Comparison of ENCODE assay signal across 25 cellular contexts in the genomic region with DNA sequence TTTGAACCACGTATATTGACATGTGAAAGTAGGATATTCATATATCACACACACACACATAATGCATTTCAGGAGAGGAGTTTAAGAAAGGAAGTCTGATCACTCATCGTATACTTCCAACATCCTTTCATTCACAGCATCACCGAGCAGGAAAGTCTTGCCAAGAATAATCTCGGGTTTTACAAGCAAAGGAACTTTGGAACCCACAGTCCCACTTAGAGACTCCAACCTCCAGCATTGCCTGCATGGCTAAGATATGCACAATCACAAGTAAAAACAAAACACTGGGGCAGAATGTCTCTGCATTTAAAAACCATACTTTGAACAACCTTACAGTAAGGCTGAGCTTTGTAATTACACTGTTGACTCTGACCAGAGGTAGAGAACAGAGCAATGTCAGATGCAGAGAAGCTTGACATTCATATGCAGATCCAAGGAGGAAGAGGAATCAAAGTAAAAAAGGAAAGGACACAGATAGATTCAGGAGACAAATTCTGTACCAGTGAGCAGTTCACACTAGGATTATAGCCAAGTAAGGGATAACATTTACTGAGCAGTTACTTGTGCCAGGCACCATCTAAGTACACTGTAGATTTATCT. TPM values are rescaled to one million over a fixed set of nuclear protein-coding genes. Genes with fewer than 3 reads are reported as not detected.
A peak's percentile ranks its signal among the peaks of the same experiment; 100 is the strongest.
DNase-seq lines count a peak whose midpoint lies in the region; ATAC-seq, FAIRE-seq and TF ChIP-seq lines count a peak whose summit lies in the region.
"Had no signal": no experiment of that assay in that cellular context is flagged by ENCODE, and none has a peak within 500 bp of the region (broad histone marks: within the 10 kb centered on the region; RNA-seq: fewer than 3 reads in every experiment).

No MANE protein-coding gene starts in this region.

- WGBS in H1 (ENCODE audit: extremely low coverage in 1 of 2, insufficient coverage in 1 of 2, insufficient read length in 1 of 2, insufficient replicate concordance in 2 of 2, low coverage in 1 of 2, low lambda C conversion rate in 2 of 2, missing lambda C conversion rate in 1 of 2), 2 experiments, result 81% methylated on average over 4 of the region's 4 CpGs; no CpG with 5 or more reads in 1 of the 2 experiments
- WGBS in esophagus muscularis mucosa, result 53% methylated on average over 4 of the region's 4 CpGs
- whole genome bisulfite sequencing in trophoblast cell (ENCODE audit: extremely low coverage, insufficient coverage, insufficient read length), result no CpG with 5 or more reads among the region's 4 CpGs

- peak; percentile 60 for FAIRE-seq in H1 (lab: Jason Lieb, UNC)
- FAIRE-seq in urothelium cell line (lab: Jason Lieb, UNC), result peak; percentile 46
- FAIRE-seq: D721Med, GM12892, GM18507, HTR-8/SVneo, RCC 7860 had no signal

- no peak overlapping the region for H2BK15ac ChIP-seq in H1 (ENCODE audit: low read length)

- TF ChIP-seq RAD21 in H1 (IDR thresholded peaks at IDR 0.05 in 1 of 2, conservative IDR thresholded peaks at IDR 0.05 in 1 of 2; ENCODE audit: low read depth in 2 of 2, low read length in 2 of 2), result no peak

- H3K4ac ChIP-seq in H1 (replicated peaks; ENCODE audit: insufficient read length, low read depth, low read length), result no peak overlapping the region
- no peak overlapping the region for H3K4ac ChIP-seq in trophoblast cell (ENCODE audit: low read depth, low read length)

- TF ChIP-seq CTCF in Panc1 (IDR thresholded peaks at IDR 0.05) (no peak), H1 (IDR thresholded peaks at IDR 0.05; ENCODE audit: control extremely low read depth in 1 of 3, insufficient read depth in 1 of 3, low read depth in 1 of 3, low read length in 3 of 3) (no peak), esophagus muscularis mucosa (IDR thresholded peaks at IDR 0.05) (no peak)

- H2BK20ac ChIP-seq in H1 (ENCODE audit: low read length), result no peak overlapping the region

- CTCF ChIA-PET in Panc1 (lab: Charles Lee), result interaction anchor here (1.0 kb wide), 1 partner anchor 19 kb away, joined by 3 read pairs; no protein-coding TSS in a partner anchor
- CTCF ChIA-PET in H1 (lab: Charles Lee; ENCODE audit: partially characterized antibody), result interaction anchor here (0.9 kb wide), 1 partner anchor 16 kb away, joined by 3 read pairs; no protein-coding TSS in a partner anchor

- in situ Hi-C loops in Panc1 (cut with HindIII; ENCODE audit: low pct_unique_long_range_greater_than_20kb, low sequenced_read_pairs), result no loop called here

- POLR2A ChIA-PET in Panc1 (lab: Charles Lee) (no interaction called here), H1 (lab: Charles Lee; ENCODE audit: partially characterized antibody) (interaction anchor here (0.8 kb wide), 1 partner anchor 14 kb away, joined by 3 read pairs; no protein-coding TSS in a partner anchor)

- H3K79me2 ChIP-seq in H1 (ENCODE audit: control insufficient read depth in 1 of 2, insufficient read depth in 2 of 2, low read length in 2 of 2) (no peaks in the 10 kb centered on the region), trophoblast cell (ENCODE audit: control insufficient read depth, insufficient read depth, low read length, poor library complexity) (no peaks in the 10 kb centered on the region)

- H3K79me1 ChIP-seq in H1 (ENCODE audit: low read depth, low read length), result no peaks in the 10 kb centered on the region
- no peaks in the 10 kb centered on the region for H3K79me1 ChIP-seq in trophoblast cell (ENCODE audit: low read length)

- no peak overlapping the region for H4K8ac ChIP-seq in H1 (ENCODE audit: extremely low read depth, insufficient read depth, low read length)
- no peak overlapping the region for H4K8ac ChIP-seq in trophoblast cell (ENCODE audit: low read depth, low read length)

- no peak overlapping the region for H2BK12ac ChIP-seq in H1 (ENCODE audit: low read depth, low read length)
- no peak overlapping the region for H2BK12ac ChIP-seq in trophoblast cell (ENCODE audit: low read length)

- H2BK5ac ChIP-seq in H1 (ENCODE audit: low read depth, low read length) (no peak overlapping the region), trophoblast cell (ENCODE audit: low read depth, low read length, poor library complexity) (no peak overlapping the region)

- intact Hi-C loops in Panc1 (cut with micrococcal nuclease; ENCODE audit: unreplicated experiment) (no loop called here), esophagus muscularis mucosa (cut with DNase I) (no loop called here)

- no peak overlapping the region for H4K91ac ChIP-seq in H1 (replicated peaks; ENCODE audit: insufficient read length, low read length)
- no peak overlapping the region for H4K91ac ChIP-seq in trophoblast cell (ENCODE audit: low read depth, low read length)

- peak overlapping the region; percentile 1 to 18; a peak in 2 of 4 replicates for H3K4me2 ChIP-seq in H1 (ENCODE audit: insufficient read depth in 1 of 2, low read depth in 2 of 2, low read length in 2 of 2)
- H3K4me2 ChIP-seq in trophoblast cell (ENCODE audit: low read length), result no peak overlapping the region

- no peak overlapping the region for H3K14ac ChIP-seq in H1 (ENCODE audit: insufficient read length)
- no peak overlapping the region for H3K14ac ChIP-seq in trophoblast cell (ENCODE audit: low read length)

- peak overlapping the region; percentile 80 for H3K27ac ChIP-seq in Panc1 (ENCODE audit: low read length)
- no peak overlapping the region for H3K27ac ChIP-seq in H1 (ENCODE audit: low read depth, low read length)
- no peak overlapping the region for H3K27ac ChIP-seq in esophagus muscularis mucosa (replicated peaks in 1 of 4)
- no peak overlapping the region for H3K27ac ChIP-seq in trophoblast cell (ENCODE audit: low read depth, low read length)
- H3K27ac ChIP-seq: C4-2B had no signal

- DNase-seq in Panc1 (ENCODE audit: low read depth, low spot score) (no peak), H1 (ENCODE audit: low read depth in 1 of 2, low spot score in 2 of 2) (no peak), iPS-NIHi11 (ENCODE audit: low spot score) (peak; percentile 7), urothelium cell line (ENCODE audit: low spot score) (no peak), esophagus muscularis mucosa (ENCODE audit: extremely low spot score) (no peak), AG20443 (ENCODE audit: low spot score) (no peak), trophoblast cell (no peak)
- DNase-seq: DMS79, IMR-90, Karpas-422, NCI-H1048, NCI-H1436, NCI-H1930, NCI-H2171 treated with DMSO at 0.1 percent for 48 hours, NCI-H446 treated with DMSO at 0.1 percent for 48 hours, NCI-H69 had no signal

- H3K56ac ChIP-seq in H1 (replicated peaks; ENCODE audit: insufficient read length, low read depth, low read length), result no peak overlapping the region

- H3K18ac ChIP-seq in H1 (ENCODE audit: extremely low read depth, low read length), result no peak overlapping the region
- no peak overlapping the region for H3K18ac ChIP-seq in trophoblast cell (ENCODE audit: low read length)

- no peaks in the 10 kb centered on the region for H3K27me3 ChIP-seq in Panc1 (ENCODE audit: control insufficient read depth, insufficient read depth, low read length)
- H3K27me3 ChIP-seq in H1 (replicated peaks in 1 of 4; ENCODE audit: control insufficient read depth in 3 of 4, extremely low read depth in 1 of 4, insufficient read depth in 3 of 4, low read length in 3 of 4), result no peaks in the 10 kb centered on the region
- no peaks in the 10 kb centered on the region for H3K27me3 ChIP-seq in esophagus muscularis mucosa
- H3K27me3 ChIP-seq in trophoblast cell (ENCODE audit: insufficient read depth, low read length), result no peaks in the 10 kb centered on the region

- no peak for TF ChIP-seq POLR2A in H1 (IDR thresholded peaks at IDR 0.05; ENCODE audit: control extremely low read depth in 1 of 2, low read depth in 2 of 2, low read length in 2 of 2)
- no peak for TF ChIP-seq POLR2A in esophagus muscularis mucosa (IDR thresholded peaks at IDR 0.05; ENCODE audit: low read depth)

- H4K5ac ChIP-seq in H1 (ENCODE audit: insufficient read length, low read depth, low read length), result no peak overlapping the region

- no TSS peak for BruUV-seq in Panc1 (replicated peaks; lab: Mats Ljungman, UMichigan)

- H3K23me2 ChIP-seq in H1 (ENCODE audit: low read depth, low read length), result peaks cover 2% of the 10 kb centered on the region; the same call in 1 of the 2 replicates

- no peak overlapping the region for H2BK120ac ChIP-seq in H1 (replicated peaks; ENCODE audit: low read depth, low read length)
- H2BK120ac ChIP-seq in trophoblast cell (ENCODE audit: insufficient read depth, low read length, poor library complexity), result no peak overlapping the region

- TF ChIP-seq EP300 in H1 (IDR thresholded peaks at IDR 0.05; ENCODE audit: borderline replicate concordance in 1 of 2, low read depth in 2 of 2, low read length in 2 of 2), result no peak
- TF ChIP-seq EP300 in esophagus muscularis mucosa (IDR thresholded peaks at IDR 0.05), result no peak

- H4K12ac ChIP-seq in trophoblast cell (ENCODE audit: low read depth, low read length), result no peak overlapping the region

- H3K4me3 ChIP-seq in Panc1 (ENCODE audit: low read depth in 2 of 2, low read length in 2 of 2) (no peak overlapping the region), H1 (ENCODE audit: extremely low read depth in 1 of 4, insufficient read depth in 2 of 4, low read depth in 3 of 4, low read length in 4 of 4) (no peak overlapping the region), esophagus muscularis mucosa (no peak overlapping the region), trophoblast cell (ENCODE audit: low read depth, low read length) (no peak overlapping the region)
- H3K4me3 ChIP-seq: HAP-1 had no signal

- H3K23ac ChIP-seq in H1 (ENCODE audit: insufficient read length) (no peak overlapping the region), trophoblast cell (ENCODE audit: low read length) (no peak overlapping the region)

- H3K36me3 ChIP-seq in Panc1 (ENCODE audit: control insufficient read depth, insufficient read depth, low read length), result no peaks in the 10 kb centered on the region
- no peaks in the 10 kb centered on the region for H3K36me3 ChIP-seq in H1 (ENCODE audit: control insufficient read depth in 2 of 4, insufficient read depth in 4 of 4, low read length in 3 of 4)
- no peaks in the 10 kb centered on the region for H3K36me3 ChIP-seq in esophagus muscularis mucosa
- no peaks in the 10 kb centered on the region for H3K36me3 ChIP-seq in trophoblast cell (ENCODE audit: control insufficient read depth in 1 of 2, insufficient read depth in 2 of 2, low read length in 2 of 2)
- H3K36me3 ChIP-seq: HAP-1 had no signal

- peak; percentile 69 for ATAC-seq in Panc1
- ATAC-seq: Right ventricle myocardium inferior had no signal

- no peak overlapping the region for H2AFZ ChIP-seq in H1 (ENCODE audit: low read length)
- no peak overlapping the region for H2AFZ ChIP-seq in trophoblast cell (ENCODE audit: insufficient read depth, low read length, poor library complexity)

- H3K9ac ChIP-seq in H1 (replicated peaks in 1 of 4; ENCODE audit: extremely low read depth in 1 of 4, low read depth in 3 of 4, low read length in 3 of 4) (no peak overlapping the region), trophoblast cell (ENCODE audit: low read length) (no peak overlapping the region)

- no peak overlapping the region for H2AK5ac ChIP-seq in H1 (ENCODE audit: low read depth, low read length)
- H2AK5ac ChIP-seq in trophoblast cell (ENCODE audit: low read length), result no peak overlapping the region

- H3K4me1 ChIP-seq in Panc1 (ENCODE audit: control insufficient read depth, insufficient read depth, low read length), result peaks cover 35% of the 10 kb centered on the region
- H3K4me1 ChIP-seq in H1 (replicated peaks in 1 of 4; ENCODE audit: control insufficient read depth in 3 of 4, insufficient read depth in 4 of 4, low read length in 3 of 4), result peaks cover 0 to 5% (median 2%) of the 10 kb centered on the region in 4 experiments; a peak in 3 of 7 replicates
- H3K4me1 ChIP-seq in esophagus muscularis mucosa, result no peaks in the 10 kb centered on the region
- H3K4me1 ChIP-seq in trophoblast cell (ENCODE audit: control insufficient read depth in 1 of 2, insufficient read depth in 2 of 2, low read length in 2 of 2), result no peaks in the 10 kb centered on the region
- H3K4me1 ChIP-seq: HAP-1 had no signal

- no peaks in the 10 kb centered on the region for H4K20me1 ChIP-seq in H1 (replicated peaks in 1 of 2; ENCODE audit: control insufficient read depth in 1 of 2, insufficient read depth in 2 of 2, low read length in 2 of 2)

- H3K9me3 ChIP-seq in Panc1 (ENCODE audit: control insufficient read depth, insufficient read depth, low read depth, low read length) (no peaks in the 10 kb centered on the region), H1 (ENCODE audit: insufficient read depth in 2 of 2, low read depth in 1 of 2, low read length in 1 of 2) (no peaks in the 10 kb centered on the region), esophagus muscularis mucosa (no peaks in the 10 kb centered on the region), trophoblast cell (ENCODE audit: insufficient read depth, low read depth, low read length) (peaks cover 4% of the 10 kb centered on the region)
- H3K9me3 ChIP-seq: HAP-1 had no signal

RNA-seq across cellular contexts. Expression of a gene that starts 14.8 kb away (rescaled TPM):
- 38.6 TPM for total RNA-seq in Panc1 (2021; ENCODE audit: unreplicated experiment)
- polyA plus RNA-seq in Panc1 (2012; ENCODE audit: insufficient read length), result 22.8 TPM
- 1.2 and 1.6 TPM in 2 replicates for total RNA-seq in H1 (2021; fragmentation: NEBNext Ultra II Directional; extraction: Animal tissue kit (Norgen Biotek cat#: 25700))
- polyA plus RNA-seq in H1 (2011; rRNA removed), result 0.30 and 0.44 TPM in 2 replicates
- polyA plus RNA-seq in H1 (2011; cell fraction: cytosol; rRNA removed), result 0.44 TPM
- 0.97 TPM for polyA plus RNA-seq in H1 (2011; cell fraction: nucleus; rRNA removed)
- 0.54 to 1.1 TPM (median 0.71 TPM) in 4 replicates for polyA plus RNA-seq in H1 (2012, experiment 1 of 2)
- polyA plus RNA-seq in H1 (2012, experiment 2 of 2), result 0.04 TPM
- polyA plus RNA-seq in H1 (2013, experiment 1 of 2), result 0.39 TPM
- polyA plus RNA-seq in H1 (2013, experiment 2 of 2), result 0.37 TPM
- polyA minus RNA-seq in H1 (2011; rRNA and poly(A)+ RNA removed), result 2.6 and 3.3 TPM in 2 replicates
- polyA minus RNA-seq in H1 (2011; cell fraction: cytosol; rRNA and poly(A)+ RNA removed), result 1.5 TPM
- polyA minus RNA-seq in H1 (2011; cell fraction: nucleus; rRNA and poly(A)+ RNA removed), result 5.9 TPM
- 1 to 10 TPM; 1.2 to 3.8 (median 2.8) TPM for total RNA-seq in esophagus muscularis mucosa
- 4.1 and 4.3 TPM in 2 replicates for polyA plus RNA-seq in trophoblast cell (2013)
- total RNA-seq: MCF 10A had no signal
